In the genomic region with DNA sequence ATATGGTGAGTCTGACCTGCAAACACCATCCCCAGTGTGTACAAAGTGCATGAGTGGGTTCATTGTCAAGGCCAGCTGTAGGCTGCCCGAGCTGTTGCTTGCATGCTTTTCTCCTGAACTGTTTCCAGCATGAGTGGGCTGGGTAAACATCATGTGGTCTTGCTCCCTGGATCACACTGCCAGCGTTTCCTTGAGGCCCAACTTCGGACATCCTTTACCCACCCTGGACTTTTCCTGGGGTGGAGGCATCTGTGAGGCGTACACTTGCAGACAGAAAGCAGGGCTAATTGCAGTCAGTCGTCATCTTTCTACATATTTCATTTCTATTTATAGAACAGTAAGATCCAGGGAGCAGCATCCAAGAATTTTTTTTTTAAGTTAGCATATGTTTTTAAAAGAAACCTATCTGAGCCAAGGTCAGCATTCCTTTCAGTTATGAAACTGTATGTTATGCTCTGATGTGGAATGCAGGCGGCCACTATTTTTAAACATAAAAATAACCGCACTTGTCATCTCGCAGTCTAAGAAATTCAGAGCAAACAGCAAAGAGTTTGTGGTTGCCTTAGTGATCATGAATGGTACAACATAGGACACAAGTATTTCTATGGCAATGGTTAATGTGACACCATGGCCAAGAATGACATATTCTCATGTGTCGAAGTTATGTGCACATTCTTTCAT, we compare ENCODE assay signal across 9 cellular contexts.
DNase-seq lines count a peak whose midpoint lies in the region; ATAC-seq and TF ChIP-seq lines count a peak whose summit lies in the region.
"Had no signal": no experiment of that assay in that cellular context is flagged by ENCODE, and none has a peak within 500 bp of the region (broad histone marks: within the 10 kb centered on the region; RNA-seq: fewer than 3 reads in every experiment).

No MANE protein-coding gene starts in this region.

- peak; percentile 9 for TF ChIP-seq RAD21 in IMR-90 (IDR thresholded peaks at IDR 0.05; ENCODE audit: low read length)

- H3K79me1 ChIP-seq in IMR-90 (ENCODE audit: low read depth in 1 of 2, low read length in 2 of 2) = peaks cover 8 to 33% of the 10 kb centered on the region in 2 experiments; a peak in 3 of 4 replicates

- peak overlapping the region; percentile 79 for H2BK5ac ChIP-seq in IMR-90 (ENCODE audit: low read depth, low read length, poor library complexity, severe bottlenecking)

- intact Hi-C loops in IMR-90 (cut with micrococcal nuclease) (loop anchor here (2.0 to 5.0 kb wide), 3 partner anchors 28 to 1372 kb away; no protein-coding TSS in a partner anchor), dorsolateral prefrontal cortex (cut with DNase I) (loop anchor here in 1 of 2 donors (1.0 to 5.0 kb wide), 2 partner anchors 14 to 38 kb away; no protein-coding TSS in a partner anchor), right lobe of liver (cut with DNase I) (no loop called here)

- ATAC-seq in IMR-90 (ENCODE audit: low read depth) (peak; percentile 68), right lobe of liver (peak in 3 of 4 donors; percentile 21 to 29 (median 27)), HG03039 (IDR thresholded peaks at IDR 0.05; ENCODE audit: unreplicated experiment) (no peak)

- H3K4me2 ChIP-seq in IMR-90 (ENCODE audit: low read depth, low read length) = peak overlapping the region; percentile 82

- TF ChIP-seq POLR2A in IMR-90 (IDR thresholded peaks at IDR 0.05; ENCODE audit: low read depth, low read length) (no peak), right lobe of liver (IDR thresholded peaks at IDR 0.05) (no peak)

- H2AK5ac ChIP-seq in IMR-90 (ENCODE audit: low read depth, low read length) = 0 out of 2 replicates have a peak overlapping the region, but pooled peaks have one; percentile 6

- H3K18ac ChIP-seq in IMR-90 (ENCODE audit: low read depth, low read length) = peak overlapping the region; percentile 36; the same call in 1 of the 2 replicates

- no TSS peak for BruUV-seq in IMR-90 (replicated peaks; lab: Mats Ljungman, UMichigan)

- WGBS in IMR-90 (ENCODE audit: extremely low coverage in 2 of 2, insufficient read length in 1 of 2), 2 experiments = no CpG with 5 or more reads among the region's 9 CpGs
- 58% methylated on average over 9 of the region's 9 CpGs for WGBS in right lobe of liver (ENCODE audit: insufficient coverage, low coverage, low lambda C conversion rate, missing lambda C conversion rate)

- POLR2A ChIA-PET in IMR-90 (lab: Charles Lee; ENCODE audit: unreplicated experiment) = no interaction called here

- H3K36me3 ChIP-seq in IMR-90 (ENCODE audit: control insufficient read depth, insufficient read depth, low read length) (peaks cover 24% of the 10 kb centered on the region), right lobe of liver (peaks cover 6 to 99% (median 52%) of the 10 kb centered on the region in 4 donors), HAP-1 (replicated peaks) (peaks cover 34% of the 10 kb centered on the region)

- peaks cover 17% of the 10 kb centered on the region for H3K4me1 ChIP-seq in IMR-90 (ENCODE audit: control insufficient read depth, insufficient read depth, low read length)
- no peaks in the 10 kb centered on the region for H3K4me1 ChIP-seq in right lobe of liver
- H3K4me1 ChIP-seq in HAP-1 = no peaks in the 10 kb centered on the region

- no peak overlapping the region for H2BK15ac ChIP-seq in IMR-90 (ENCODE audit: low read depth, low read length)

- H3K9ac ChIP-seq in IMR-90 (ENCODE audit: low read depth, low read length) = no peak overlapping the region

- H3K9me3 ChIP-seq in IMR-90 (ENCODE audit: control insufficient read depth, insufficient read depth, low read length) (no peaks in the 10 kb centered on the region), right lobe of liver (no peaks in the 10 kb centered on the region), HAP-1 (no peaks in the 10 kb centered on the region)

- in situ Hi-C loops in IMR-90 (cut with MboI; ENCODE audit: low sequenced_read_pairs) = no loop called here
- in situ Hi-C loops in HAP-1 (cut with MboI; ENCODE audit: low sequenced_read_pairs) = no loop called here

- H3K27ac ChIP-seq in IMR-90 (ENCODE audit: insufficient read depth, low read length) = peak overlapping the region; percentile 70; the same call in 1 of the 2 replicates
- peak overlapping the region; percentile 31 to 97 (median 84) for H3K27ac ChIP-seq in dorsolateral prefrontal cortex
- H3K27ac ChIP-seq in right lobe of liver = peak overlapping the region in 1 of 3 donors; percentile 20

- H3K4ac ChIP-seq in IMR-90 (ENCODE audit: low read depth, low read length) = peak overlapping the region; percentile 38

- H3K56ac ChIP-seq in IMR-90 (ENCODE audit: extremely low read depth, insufficient read depth, low read length) = no peak overlapping the region

- H3K4me3 ChIP-seq in IMR-90 (ENCODE audit: insufficient read depth, low read depth, low read length) (no peak overlapping the region), dorsolateral prefrontal cortex (peak overlapping the region in 6 of 59 donors; percentile 0 to 18 (median 6)), right lobe of liver (no peak overlapping the region), HAP-1 (no peak overlapping the region)

- peak overlapping the region in 1 of 2 experiments; percentile 6; a peak in 1 of 4 replicates for H4K8ac ChIP-seq in IMR-90 (ENCODE audit: low read depth in 2 of 2, low read length in 2 of 2)

- H2BK120ac ChIP-seq in IMR-90 (ENCODE audit: low read depth, low read length) = peak overlapping the region; percentile 67

- dilution Hi-C loops in IMR-90 (cut with HindIII; ENCODE audit: low sequenced_read_pairs, unreplicated experiment) = no loop called here

- no peak overlapping the region for H4K91ac ChIP-seq in IMR-90 (ENCODE audit: insufficient read depth, low read depth, low read length)

- peaks cover 13% of the 10 kb centered on the region for H3K9me1 ChIP-seq in IMR-90 (ENCODE audit: insufficient read depth, low read length)

- peak overlapping the region; percentile 50; the same call in 1 of the 2 replicates for H2BK20ac ChIP-seq in IMR-90 (ENCODE audit: low read depth, low read length)

- peaks cover 8% of the 10 kb centered on the region; the same call in 1 of the 2 replicates for H4K20me1 ChIP-seq in IMR-90 (ENCODE audit: insufficient read depth, low read length)

- no peak overlapping the region for H4K5ac ChIP-seq in IMR-90 (ENCODE audit: low read depth, low read length)

- no peak overlapping the region for H2AK9ac ChIP-seq in IMR-90 (replicated peaks; ENCODE audit: low read depth, low read length, poor library complexity)

- H3K27me3 ChIP-seq in IMR-90 (ENCODE audit: control insufficient read depth, insufficient read depth, low read length) (no peaks in the 10 kb centered on the region), dorsolateral prefrontal cortex (no peaks in the 10 kb centered on the region), right lobe of liver (no peaks in the 10 kb centered on the region), HAP-1 (ENCODE audit: low read depth) (no peaks in the 10 kb centered on the region)

- no peak overlapping the region for H3K14ac ChIP-seq in IMR-90 (replicated peaks; ENCODE audit: low read depth, low read length)

- H3K23ac ChIP-seq in IMR-90 (ENCODE audit: low read depth, low read length) = no peak overlapping the region

- DNase-seq in IMR-90 (peak; percentile 97), dorsolateral prefrontal cortex (peak in 8 of 10 donors; percentile 56 to 77 (median 71)), right lobe of liver (no peak), superior temporal gyrus (ENCODE audit: extremely low spot score) (peak; percentile 88), HAP-1 (ENCODE audit: low spot score in 2 of 2) (no peak), NOMO-1 (lab: John Stamatoyannopoulos, UW; ENCODE audit: unreplicated experiment in 2 of 2) (no peak), SK-N-DZ (ENCODE audit: low spot score) (no peak)
- DNase-seq: NCI-H524 treated with DMSO at 0.1 percent for 48 hours had no signal

- CTCF ChIA-PET in IMR-90 (lab: Yijun Ruan, JAX) = no interaction called here

- H2AFZ ChIP-seq in IMR-90 (replicated peaks; ENCODE audit: low read length, poor library complexity) = peak overlapping the region; percentile 65

- TF ChIP-seq CTCF in IMR-90 (conservative IDR thresholded peaks at IDR 0.05; ENCODE audit: low read depth, low read length) (no peak), dorsolateral prefrontal cortex (IDR thresholded peaks at IDR 0.05 in 54 of 56, conservative IDR thresholded peaks at IDR 0.05 in 2 of 56; ENCODE audit: low read depth in 1 of 56, partially characterized antibody in 56 of 56) (peak in 1 of 56 donors; percentile 24), right lobe of liver (IDR thresholded peaks at IDR 0.05) (no peak)

TF ChIP-seq in IMR-90, 13 proteins besides CTCF, POLR2A, EP300 and RAD21 (continues in another document):
- TF ChIP-seq NFE2L2 (IDR thresholded peaks at IDR 0.05; ENCODE audit: low read depth, low read length) (0 out of 2 replicates have a peak, but pooled peaks have one; percentile 8), MAFK (IDR thresholded peaks at IDR 0.05; ENCODE audit: low read depth, low read length) (peak; percentile 62; the same call in 1 of the 2 replicates), ELK1 (IDR thresholded peaks at IDR 0.05; ENCODE audit: borderline replicate concordance, low read depth, low read length) (no peak), CEBPB (IDR thresholded peaks at IDR 0.05; ENCODE audit: low read depth, low read length) (peak; percentile 66; the same call in 1 of the 2 replicates), CHD1 (IDR thresholded peaks at IDR 0.05; ENCODE audit: low read depth, low read length) (no peak), BHLHE40 (IDR thresholded peaks at IDR 0.05; ENCODE audit: low read depth, low read length) (peak; percentile 55), MXI1 (IDR thresholded peaks at IDR 0.05; ENCODE audit: borderline replicate concordance, low read depth, low read length) (peak; percentile 80; the same call in 1 of the 2 replicates), SMC3 (IDR thresholded peaks at IDR 0.05; ENCODE audit: low read depth, low read length) (no peak)
- TF ChIP-seq, protein P1, sequence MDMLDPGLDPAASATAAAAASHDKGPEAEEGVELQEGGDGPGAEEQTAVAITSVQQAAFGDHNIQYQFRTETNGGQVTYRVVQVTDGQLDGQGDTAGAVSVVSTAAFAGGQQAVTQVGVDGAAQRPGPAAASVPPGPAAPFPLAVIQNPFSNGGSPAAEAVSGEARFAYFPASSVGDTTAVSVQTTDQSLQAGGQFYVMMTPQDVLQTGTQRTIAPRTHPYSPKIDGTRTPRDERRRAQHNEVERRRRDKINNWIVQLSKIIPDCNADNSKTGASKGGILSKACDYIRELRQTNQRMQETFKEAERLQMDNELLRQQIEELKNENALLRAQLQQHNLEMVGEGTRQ (IDR thresholded peaks at IDR 0.05; ENCODE audit: low read depth, low read length) = peak; percentile 70; the same call in 1 of the 2 replicates

Comparison
In these comparisons a context has a peak if more than half of its experiments do, and no peak if none do; other contexts are left out.
1. DNase-seq: peak in IMR-90 (single experiment), dorsolateral prefrontal cortex (8 of 10) and superior temporal gyrus (single experiment); none in right lobe of liver (0 of 3), HAP-1 (0 of 2), NOMO-1 (0 of 2) and SK-N-DZ (single experiment).